In the genomic region with DNA sequence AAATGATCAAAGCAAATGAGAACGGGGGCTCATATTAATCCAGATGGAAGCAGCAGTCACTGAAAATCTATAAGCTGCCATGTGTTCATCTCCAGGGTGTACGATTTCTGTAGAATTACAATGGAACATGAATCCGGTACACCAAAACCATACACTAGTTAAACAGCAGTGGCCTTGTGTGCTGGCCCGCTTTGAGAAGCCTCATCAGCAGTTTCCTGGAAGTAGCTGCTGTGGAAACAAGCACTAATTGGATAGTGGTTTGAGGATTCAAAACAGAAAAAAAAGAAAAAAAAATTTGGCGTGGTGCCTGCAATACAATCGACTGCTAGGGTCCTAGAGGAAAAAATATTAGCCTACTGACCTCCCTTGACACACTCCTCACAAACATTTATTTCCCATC, we compare ENCODE assay signal across 28 cellular contexts.
"Had no signal": no experiment of that assay in that cellular context is flagged by ENCODE, and none has a peak within 500 bp of the region (broad histone marks: within the 10 kb centered on the region; RNA-seq: fewer than 3 reads in every experiment).

No MANE protein-coding gene starts in this region.

- H3K36me3 ChIP-seq: heart right ventricle, pancreas, prostate gland, right lobe of liver, stomach, thyroid gland, transverse colon, upper lobe of left lung, vagina had no signal

- H3K4me1 ChIP-seq: pancreas, prostate gland, right lobe of liver, stomach, testis, thyroid gland, upper lobe of left lung, vagina had no signal

- H3K9me3 ChIP-seq: heart right ventricle, mucosa of descending colon, pancreas, prostate gland, right lobe of liver, stomach, testis, thyroid gland, transverse colon, upper lobe of left lung, vagina had no signal

- ATAC-seq: left lobe of liver; mucosa of descending colon; naive thymus-derived CD4-positive, alpha-beta T cell; stimulated activated naive B cell treated with anti-CD40 and anti-IgM and Interleukin-4, amounts not matched to agents 10 μg/mL and 1 μg/mL and 100 μg/mL, for 72 hours; stimulated activated naive CD8-positive, alpha-beta T cell treated with anti-CD3 and anti-CD28 coated beads, Interleukin-15, Interleukin-2, amounts not matched to agents 100 U/mL and 50 U/mL, for 24 hours had no signal

- H3K27ac ChIP-seq: hepatocyte, pancreas, prostate gland, right lobe of liver, stomach, testis, thyroid gland, transverse colon, upper lobe of left lung, vagina had no signal

- H3K4me1 Mint-ChIP-seq: naive thymus-derived CD4-positive, alpha-beta T cell; neural crest cell; stimulated activated naive B cell treated with anti-CD40 and anti-IgM and Interleukin-4, amounts not matched to agents 10 μg/mL and 1 μg/mL and 100 μg/mL, for 72 hours had no signal

- H3K4me2 ChIP-seq: hepatocyte had no signal

- H3K36me3 Mint-ChIP-seq: naive thymus-derived CD4-positive, alpha-beta T cell; stimulated activated naive B cell treated with anti-CD40 and anti-IgM and Interleukin-4, amounts not matched to agents 10 μg/mL and 1 μg/mL and 100 μg/mL, for 72 hours had no signal

- H3K27ac Mint-ChIP-seq: naive thymus-derived CD4-positive, alpha-beta T cell; stimulated activated naive B cell treated with anti-CD40 and anti-IgM and Interleukin-4, amounts not matched to agents 10 μg/mL and 1 μg/mL and 100 μg/mL, for 72 hours had no signal

- H3K27me3 Mint-ChIP-seq: stimulated activated naive B cell treated with anti-CD40 and anti-IgM and Interleukin-4, amounts not matched to agents 10 μg/mL and 1 μg/mL and 100 μg/mL, for 72 hours had no signal

- H3K27me3 ChIP-seq: hepatocyte, pancreas, right lobe of liver, stomach, testis, thyroid gland, transverse colon, upper lobe of left lung, vagina had no signal

- H3K4me3 ChIP-seq: heart right ventricle, hepatocyte, lung, mucosa of descending colon, pancreas, prostate gland, right lobe of liver, skin epidermis, stomach, testis, thyroid gland, transverse colon, upper lobe of left lung, vagina had no signal

- H3K4me3 Mint-ChIP-seq: naive thymus-derived CD4-positive, alpha-beta T cell; nephron; neural crest cell; stimulated activated naive B cell treated with anti-CD40 and anti-IgM and Interleukin-4, amounts not matched to agents 10 μg/mL and 1 μg/mL and 100 μg/mL, for 72 hours had no signal

- H3K9me3 Mint-ChIP-seq: nephron had no signal

- DNase-seq: islet precursor cell; midbrain; mucosa of descending colon; naive thymus-derived CD4-positive, alpha-beta T cell; nucleus accumbens; pancreas; posterior cingulate gyrus; right lobe of liver; stimulated activated CD4-positive, alpha-beta T cell treated with anti-CD3 and anti-CD28 coated beads, Interleukin-12 subunit alpha, Interleukin-12 subunit beta, amount 100 ng/mL, for 4 hours; stimulated activated CD4-positive, alpha-beta T cell treated with anti-CD3 and anti-CD28 coated beads, Interleukin-15, amount 100 ng/mL, for 24 hours; stimulated activated CD4-positive, alpha-beta T cell treated with anti-CD3 and anti-CD28 coated beads, Interleukin-2, amount 100 ng/mL, for 24 hours; stimulated activated CD4-positive, alpha-beta T cell treated with anti-CD3 and anti-CD28 coated beads, Interleukin-4, amount 100 ng/mL, for 1 hour; stimulated activated naive B cell treated with anti-CD40 and anti-IgM and Interleukin-4, amounts not matched to agents 10 μg/mL and 1 μg/mL and 100 μg/mL, for 72 hours; stimulated activated naive CD8-positive, alpha-beta T cell treated with anti-CD3 and anti-CD28 coated beads, Interleukin-15, Interleukin-2, amounts not matched to agents 100 U/mL and 50 U/mL, for 24 hours; stomach; testis; thyroid gland; transverse colon; upper lobe of left lung had no signal

- H3K79me2 ChIP-seq: hepatocyte had no signal
